21 cellular contexts compared by ENCODE assay signal in genomic region chr7:24343614-24344013, GRCh38. TPM values are rescaled to one million over a fixed set of nuclear protein-coding genes. Genes with fewer than 3 reads are reported as not detected.
"Had no signal": no experiment of that assay in that cellular context is flagged by ENCODE, and none has a peak within 500 bp of the region (broad histone marks: within the 10 kb centered on the region; RNA-seq: fewer than 3 reads in every experiment).

No MANE protein-coding gene starts in this region.

- H3K27me3 Mint-ChIP-seq: activated CD4-positive, alpha-beta memory T cell treated with anti-CD3 and anti-CD28 coated beads, Interleukin-2, amount 10 ng/mL, durations not matched to agents 7 days and 5 days; activated naive CD8-positive, alpha-beta T cell; brain had no signal

- DNase-seq: activated CD4-positive, alpha-beta memory T cell treated with anti-CD3 and anti-CD28 coated beads, Interleukin-2, amount 10 ng/mL, durations not matched to agents 7 days and 5 days; activated CD4-positive, alpha-beta T cell treated with anti-CD3 and anti-CD28 coated beads for 36 hours; activated CD4-positive, alpha-beta T cell treated with anti-CD3 and anti-CD28 coated beads, Interleukin-2, amount 50 U/mL, for 1 hour; activated gamma-delta T cell; activated naive CD4-positive, alpha-beta T cell treated with anti-CD3 and anti-CD28 coated beads for 36 hours; activated T-cell treated with anti-CD3 and anti-CD28 coated beads for 4 hours; activated T-cell treated with anti-CD3 and anti-CD28 coated beads, Interleukin-2, amount 50 U/mL, for 48 hours; amygdala; NCI-H146; NCI-H2029; NCI-H2107; SIG-M5; T-cell; T-helper 2 cell had no signal

- H3K4me3 Mint-ChIP-seq: activated CD4-positive, alpha-beta memory T cell treated with anti-CD3 and anti-CD28 coated beads, Interleukin-2, amount 10 ng/mL, durations not matched to agents 7 days and 5 days; activated CD4-positive, alpha-beta T cell treated with anti-CD3 and anti-CD28 coated beads for 36 hours; activated naive CD4-positive, alpha-beta T cell treated with anti-CD3 and anti-CD28 coated beads for 36 hours; activated naive CD8-positive, alpha-beta T cell; activated T-helper 17 cell treated with anti-CD3 and anti-CD28 coated beads, Interleukin-2, amount 50 U/mL, for 72 hours; brain; T-cell had no signal

- H3K36me3 Mint-ChIP-seq: activated naive CD8-positive, alpha-beta T cell; brain; T-cell had no signal

- H3K36me3 ChIP-seq: cardiac muscle cell had no signal

- H3K4me1 Mint-ChIP-seq: activated CD4-positive, alpha-beta memory T cell treated with anti-CD3 and anti-CD28 coated beads, Interleukin-2, amount 10 ng/mL, durations not matched to agents 7 days and 5 days; activated CD4-positive, alpha-beta T cell treated with anti-CD3 and anti-CD28 coated beads for 36 hours; activated T-helper 17 cell treated with anti-CD3 and anti-CD28 coated beads, Interleukin-2, amount 50 U/mL, for 72 hours; T-cell had no signal

- H3K4me3 ChIP-seq: cardiac muscle cell, SK-N-MC had no signal

- H3K9me3 Mint-ChIP-seq: activated CD4-positive, alpha-beta memory T cell treated with anti-CD3 and anti-CD28 coated beads, Interleukin-2, amount 10 ng/mL, durations not matched to agents 7 days and 5 days; activated naive CD4-positive, alpha-beta T cell treated with anti-CD3 and anti-CD28 coated beads for 36 hours; activated T-helper 17 cell treated with anti-CD3 and anti-CD28 coated beads, Interleukin-2, amount 50 U/mL, for 72 hours; brain; T-cell had no signal

- H3K27ac Mint-ChIP-seq: activated CD4-positive, alpha-beta memory T cell treated with anti-CD3 and anti-CD28 coated beads, Interleukin-2, amount 10 ng/mL, durations not matched to agents 7 days and 5 days; activated CD4-positive, alpha-beta T cell treated with anti-CD3 and anti-CD28 coated beads for 36 hours; activated naive CD4-positive, alpha-beta T cell treated with anti-CD3 and anti-CD28 coated beads for 36 hours; activated naive CD8-positive, alpha-beta T cell; activated T-helper 17 cell treated with anti-CD3 and anti-CD28 coated beads, Interleukin-2, amount 50 U/mL, for 72 hours; brain; T-cell had no signal

RNA-seq across cellular contexts. Expression of gene NPY, which starts 59.6 kb away (rescaled TPM):
- total RNA-seq: activated CD4-positive, alpha-beta memory T cell treated with anti-CD3 and anti-CD28 coated beads, Interleukin-2, amount 10 ng/mL, durations not matched to agents 7 days and 5 days; activated CD4-positive, alpha-beta T cell treated with anti-CD3 and anti-CD28 coated beads for 36 hours; activated CD8-positive, alpha-beta memory T cell treated with anti-CD3 and anti-CD28 coated beads for 36 hours; activated naive CD4-positive, alpha-beta T cell treated with anti-CD3 and anti-CD28 coated beads for 36 hours; activated T-helper 17 cell treated with anti-CD3 and anti-CD28 coated beads, Interleukin-2, amount 50 U/mL, for 72 hours; RPMI7951; T-cell had no signal
